In genomic region chr15:77420610-77421369, GRCh38 we compare ENCODE assay signal across 1 cellular context.
TF ChIP-seq lines count a peak whose summit lies in the region.

Gene HMG20A, plus strand, starts transcription at chr15:77420888. Its CDS starts 37,520 bp downstream, at chr15:77458408.

TF ChIP-seq in SK-N-SH, 30 proteins besides CTCF, POLR2A, EP300 and RAD21 (continued from another document):
- peak; percentile 62; the same call in 1 of the 2 replicates for TF ChIP-seq YY1 (IDR thresholded peaks at IDR 0.05; ENCODE audit: low read depth)
- TF ChIP-seq JUND (IDR thresholded peaks at IDR 0.05): no peak
- TF ChIP-seq ZBTB33 (IDR thresholded peaks at IDR 0.05; ENCODE audit: borderline replicate concordance, low read depth): peak; percentile 36; the same call in 1 of the 2 replicates
- no peak for TF ChIP-seq FOXM1 (IDR thresholded peaks at IDR 0.05; ENCODE audit: low read depth)
- TF ChIP-seq MXI1 (IDR thresholded peaks at IDR 0.05; ENCODE audit: low read depth, low read length): peak; percentile 62; the same call in 1 of the 2 replicates
- no peak for TF ChIP-seq RFX5 (IDR thresholded peaks at IDR 0.05; ENCODE audit: low read length)
- no peak for TF ChIP-seq REST (IDR thresholded peaks at IDR 0.05; ENCODE audit: low read depth, low read length)
- TF ChIP-seq GATA2 (CRISPR knock-in tag; IDR thresholded peaks at IDR 0.05): no peak
- TF ChIP-seq RCOR1 (IDR thresholded peaks at IDR 0.05; ENCODE audit: low read length): no peak
- no peak; the same call in none of the 2 replicates for TF ChIP-seq MAX (IDR thresholded peaks at IDR 0.05; ENCODE audit: low read depth)
- no peak for TF ChIP-seq TEAD4 (IDR thresholded peaks at IDR 0.05; ENCODE audit: borderline replicate concordance, insufficient read depth)
- no peak for TF ChIP-seq EZH2phosphoT487 (IDR thresholded peaks at IDR 0.05; ENCODE audit: borderline replicate concordance, low read depth)
- peak; percentile 49 for TF ChIP-seq TAF1 (IDR thresholded peaks at IDR 0.05; ENCODE audit: borderline replicate concordance, low read depth, low read length)
- no peak for TF ChIP-seq NFIC (IDR thresholded peaks at IDR 0.05; ENCODE audit: borderline replicate concordance)
- TF ChIP-seq CHD2 (IDR thresholded peaks at IDR 0.05; ENCODE audit: low read length, partially characterized antibody): peak; percentile 90
- TF ChIP-seq MEF2A (IDR thresholded peaks at IDR 0.05; ENCODE audit: borderline replicate concordance, low read depth): no peak
